Comparison of ENCODE assay signal across 13 cellular contexts in genomic region chr18:49944681-49945080, GRCh38.
DNase-seq lines count a peak whose midpoint lies in the region; FAIRE-seq and TF ChIP-seq lines count a peak whose summit lies in the region.
"Had no signal": no experiment of that assay in that cellular context is flagged by ENCODE, and none has a peak within 500 bp of the region (broad histone marks: within the 10 kb centered on the region; RNA-seq: fewer than 3 reads in every experiment).

No MANE protein-coding gene starts in this region.

- H4K5ac ChIP-seq in H1 (ENCODE audit: insufficient read length, low read depth, low read length): no peak overlapping the region

- DNase-seq in NCI-H748 (lab: John Stamatoyannopoulos, UW; ENCODE audit: unreplicated experiment) (peak; percentile 36), NCI-H748 treated with DMSO at 0.1 percent for 48 hours (lab: John Stamatoyannopoulos, UW) (no peak), LHCN-M2 (ENCODE audit: low read depth) (peak; percentile 4), H1 (ENCODE audit: low read depth in 1 of 2, low spot score in 2 of 2) (peak in 1 of 2 experiments; percentile 2), nephron progenitor cell (peak; percentile 54), colonic mucosa (no peak)
- no peak for DNase-seq in T-helper 2 cell treated with Interferon-gamma antibody and Interleukin-4, amounts not matched to agents 5 μg/mL and 100 μg/mL, for 36 hours (ENCODE audit: low spot score)
- no peak for DNase-seq in stimulated activated CD4-positive, alpha-beta T cell treated with anti-CD3 and anti-CD28 coated beads, Interleukin-12 subunit alpha, Interleukin-12 subunit beta, amount 100 ng/mL, for 4 hours
- DNase-seq: hippocampal formation, MV-4-11, T-helper 2 cell had no signal

- no peaks in the 10 kb centered on the region for H3K9me3 Mint-ChIP-seq in nephron progenitor cell
- no peaks in the 10 kb centered on the region for H3K9me3 Mint-ChIP-seq in T-helper 2 cell treated with Interferon-gamma antibody and Interleukin-4, amounts not matched to agents 5 μg/mL and 100 μg/mL, for 36 hours

- no peak overlapping the region for H3K4ac ChIP-seq in H1 (replicated peaks; ENCODE audit: insufficient read length, low read depth, low read length)

- peak overlapping the region; percentile 34 for H3K4me3 Mint-ChIP-seq in nephron progenitor cell
- H3K4me3 Mint-ChIP-seq in T-helper 2 cell treated with Interferon-gamma antibody and Interleukin-4, amounts not matched to agents 5 μg/mL and 100 μg/mL, for 36 hours: no peak overlapping the region
- H3K4me3 Mint-ChIP-seq: activated naive CD8-positive, alpha-beta T cell had no signal

- H2BK12ac ChIP-seq in H1 (ENCODE audit: low read depth, low read length): no peak overlapping the region

- no peak overlapping the region for H3K56ac ChIP-seq in H1 (replicated peaks; ENCODE audit: insufficient read length, low read depth, low read length)

- no peak overlapping the region for H2BK5ac ChIP-seq in H1 (ENCODE audit: low read depth, low read length)

- H3K18ac ChIP-seq in H1 (ENCODE audit: extremely low read depth, low read length): no peak overlapping the region

- H4K20me1 ChIP-seq in H1 (replicated peaks in 1 of 2; ENCODE audit: control insufficient read depth in 1 of 2, insufficient read depth in 2 of 2, low read length in 2 of 2): no peaks in the 10 kb centered on the region

- H3K4me1 Mint-ChIP-seq in nephron progenitor cell: peaks cover 23% of the 10 kb centered on the region
- peaks cover 4% of the 10 kb centered on the region for H3K4me1 Mint-ChIP-seq in T-helper 2 cell treated with Interferon-gamma antibody and Interleukin-4, amounts not matched to agents 5 μg/mL and 100 μg/mL, for 36 hours (ENCODE audit: low read depth)

- H3K36me3 ChIP-seq in H1 (ENCODE audit: control insufficient read depth in 2 of 4, insufficient read depth in 4 of 4, low read length in 3 of 4) (no peaks in the 10 kb centered on the region), colonic mucosa (no peaks in the 10 kb centered on the region)

- TF ChIP-seq EP300 in H1 (IDR thresholded peaks at IDR 0.05; ENCODE audit: borderline replicate concordance in 1 of 2, low read depth in 2 of 2, low read length in 2 of 2): no peak

- POLR2A ChIA-PET in H1 (lab: Charles Lee; ENCODE audit: partially characterized antibody): no interaction called here

- H2BK15ac ChIP-seq in H1 (ENCODE audit: low read length): no peak overlapping the region

- H3K27me3 Mint-ChIP-seq in nephron progenitor cell (ENCODE audit: low read depth, poor library complexity): no peaks in the 10 kb centered on the region
- H3K27me3 Mint-ChIP-seq in T-helper 2 cell treated with Interferon-gamma antibody and Interleukin-4, amounts not matched to agents 5 μg/mL and 100 μg/mL, for 36 hours (ENCODE audit: low read depth): peaks cover 10% of the 10 kb centered on the region
- H3K27me3 Mint-ChIP-seq: activated naive CD8-positive, alpha-beta T cell had no signal

- no peak overlapping the region for H2AFZ ChIP-seq in H1 (ENCODE audit: low read length)

- H3K14ac ChIP-seq in H1 (ENCODE audit: insufficient read length): no peak overlapping the region

- no peak overlapping the region for H4K8ac ChIP-seq in H1 (ENCODE audit: extremely low read depth, insufficient read depth, low read length)

- no peaks in the 10 kb centered on the region for H3K79me2 ChIP-seq in H1 (ENCODE audit: control insufficient read depth in 1 of 2, insufficient read depth in 2 of 2, low read length in 2 of 2)

- H3K4me3 ChIP-seq in H1 (ENCODE audit: extremely low read depth in 1 of 4, insufficient read depth in 2 of 4, low read depth in 3 of 4, low read length in 4 of 4): no peak overlapping the region
- no peak overlapping the region for H3K4me3 ChIP-seq in colonic mucosa

- no peak overlapping the region for H2AK5ac ChIP-seq in H1 (ENCODE audit: low read depth, low read length)

- no peak overlapping the region for H2BK20ac ChIP-seq in H1 (ENCODE audit: low read length)

- peak; percentile 51 to 67 for TF ChIP-seq RAD21 in H1 (IDR thresholded peaks at IDR 0.05 in 1 of 2, conservative IDR thresholded peaks at IDR 0.05 in 1 of 2; ENCODE audit: low read depth in 2 of 2, low read length in 2 of 2)

- WGBS in H1 (ENCODE audit: extremely low coverage in 1 of 2, insufficient coverage in 1 of 2, insufficient read length in 1 of 2, insufficient replicate concordance in 2 of 2, low coverage in 1 of 2, low lambda C conversion rate in 2 of 2, missing lambda C conversion rate in 1 of 2), 2 experiments: 81% methylated on average over 8 of the region's 8 CpGs; no CpG with 5 or more reads in 1 of the 2 experiments

- H3K27me3 ChIP-seq in H1 (replicated peaks in 1 of 4; ENCODE audit: control insufficient read depth in 3 of 4, extremely low read depth in 1 of 4, insufficient read depth in 3 of 4, low read length in 3 of 4): no peaks in the 10 kb centered on the region
- no peaks in the 10 kb centered on the region for H3K27me3 ChIP-seq in colonic mucosa

- CTCF ChIA-PET in H1 (lab: Charles Lee; ENCODE audit: partially characterized antibody): interaction anchor here (1.4 to 1.9 kb wide), 4 partner anchors 21 to 100 kb away, joined by 3 to 6 read pairs (median 4); no protein-coding TSS in a partner anchor

- H3K9me3 ChIP-seq in H1 (ENCODE audit: insufficient read depth in 2 of 2, low read depth in 1 of 2, low read length in 1 of 2) (no peaks in the 10 kb centered on the region), colonic mucosa (no peaks in the 10 kb centered on the region)

- H4K91ac ChIP-seq in H1 (replicated peaks; ENCODE audit: insufficient read length, low read length): no peak overlapping the region

- TF ChIP-seq CTCF in H1 (IDR thresholded peaks at IDR 0.05; ENCODE audit: control extremely low read depth in 1 of 3, insufficient read depth in 1 of 3, low read depth in 1 of 3, low read length in 3 of 3) (peak in 2 of 3 experiments; percentile 42 to 52; a peak in 2 of 4 replicates), nephron progenitor cell (IDR thresholded peaks at IDR 0.05) (no peak), colonic mucosa (IDR thresholded peaks at IDR 0.05) (no peak)

- H3K79me1 ChIP-seq in H1 (ENCODE audit: low read depth, low read length): no peaks in the 10 kb centered on the region

- H3K9ac ChIP-seq in H1 (replicated peaks in 1 of 4; ENCODE audit: extremely low read depth in 1 of 4, low read depth in 3 of 4, low read length in 3 of 4) (no peak overlapping the region), colonic mucosa (ENCODE audit: low read depth in 2 of 2, low read length in 2 of 2) (no peak overlapping the region)

- H3K36me3 Mint-ChIP-seq in nephron progenitor cell (ENCODE audit: low read depth): no peaks in the 10 kb centered on the region
- no peaks in the 10 kb centered on the region for H3K36me3 Mint-ChIP-seq in T-helper 2 cell treated with Interferon-gamma antibody and Interleukin-4, amounts not matched to agents 5 μg/mL and 100 μg/mL, for 36 hours (ENCODE audit: low read depth)
- H3K36me3 Mint-ChIP-seq: activated naive CD8-positive, alpha-beta T cell had no signal

- TF ChIP-seq POLR2A in H1 (IDR thresholded peaks at IDR 0.05; ENCODE audit: control extremely low read depth in 1 of 2, low read depth in 2 of 2, low read length in 2 of 2): no peak

- intact Hi-C loops in colonic mucosa (cut with DNase I): no loop called here

- H3K27ac Mint-ChIP-seq in nephron progenitor cell: peak overlapping the region; percentile 95
- H3K27ac Mint-ChIP-seq in T-helper 2 cell treated with Interferon-gamma antibody and Interleukin-4, amounts not matched to agents 5 μg/mL and 100 μg/mL, for 36 hours: no peak overlapping the region
- H3K27ac Mint-ChIP-seq: activated naive CD8-positive, alpha-beta T cell had no signal

- H3K23ac ChIP-seq in H1 (ENCODE audit: insufficient read length): no peak overlapping the region

- no peaks in the 10 kb centered on the region for H3K4me1 ChIP-seq in H1 (replicated peaks in 1 of 4; ENCODE audit: control insufficient read depth in 3 of 4, insufficient read depth in 4 of 4, low read length in 3 of 4)
- H3K4me1 ChIP-seq in colonic mucosa: no peaks in the 10 kb centered on the region

- no peak overlapping the region for H3K4me2 ChIP-seq in H1 (ENCODE audit: insufficient read depth in 1 of 2, low read depth in 2 of 2, low read length in 2 of 2)

- no peak for FAIRE-seq in H1 (lab: Jason Lieb, UNC)
- FAIRE-seq: A204.1 had no signal

- H3K27ac ChIP-seq in H1 (ENCODE audit: low read depth, low read length): no peak overlapping the region
- no peak overlapping the region for H3K27ac ChIP-seq in colonic mucosa

- H3K23me2 ChIP-seq in H1 (ENCODE audit: low read depth, low read length): no peaks in the 10 kb centered on the region

- H2BK120ac ChIP-seq in H1 (replicated peaks; ENCODE audit: low read depth, low read length): no peak overlapping the region

TF ChIP-seq in H1, 55 proteins besides CTCF, POLR2A, EP300 and RAD21 (continues in another document):
- TF ChIP-seq EGR1 (IDR thresholded peaks at IDR 0.05; ENCODE audit: borderline replicate concordance, low read depth, low read length): no peak
- TF ChIP-seq TAF7 (optimal IDR thresholded peaks at IDR 0.05; ENCODE audit: borderline replicate concordance, low read depth, low read length): no peak
- TF ChIP-seq CEBPB (IDR thresholded peaks at IDR 0.05; ENCODE audit: low read depth, low read length): no peak
- TF ChIP-seq RXRA (IDR thresholded peaks at IDR 0.05; ENCODE audit: insufficient read depth, low read depth, low read length): no peak
- no peak for TF ChIP-seq EZH2 (IDR thresholded peaks at IDR 0.05; ENCODE audit: low read depth, low read length, severe bottlenecking)
- TF ChIP-seq PHF8 (conservative IDR thresholded peaks at IDR 0.05; ENCODE audit: low read depth, low read length): no peak
- no peak for TF ChIP-seq TEAD4 (IDR thresholded peaks at IDR 0.05; ENCODE audit: low read depth, low read length)
- TF ChIP-seq SAP30 (IDR thresholded peaks at IDR 0.05; ENCODE audit: insufficient read depth, insufficient replicate concordance, low read length): no peak
- no peak for TF ChIP-seq JUND (IDR thresholded peaks at IDR 0.05; ENCODE audit: low read length)
- TF ChIP-seq TCF12 (IDR thresholded peaks at IDR 0.05; ENCODE audit: low read depth, low read length): no peak
- TF ChIP-seq KDM4A (IDR thresholded peaks at IDR 0.05; ENCODE audit: low read depth, low read length, severe bottlenecking): no peak
- TF ChIP-seq CBX5 (IDR thresholded peaks at IDR 0.05; ENCODE audit: low read depth, low read length): no peak
- no peak for TF ChIP-seq ZNF274 (IDR thresholded peaks at IDR 0.05; ENCODE audit: borderline replicate concordance, extremely low read depth, low read length)
- TF ChIP-seq NRF1 (IDR thresholded peaks at IDR 0.05; ENCODE audit: low read depth, low read length): no peak
- no peak for TF ChIP-seq CTBP2 (IDR thresholded peaks at IDR 0.05; ENCODE audit: borderline replicate concordance, insufficient read depth, insufficient read length, low read length)
- TF ChIP-seq RFX5 (IDR thresholded peaks at IDR 0.05; ENCODE audit: borderline replicate concordance, low read depth, low read length): no peak
- TF ChIP-seq GTF2F1 (IDR thresholded peaks at IDR 0.05; ENCODE audit: borderline replicate concordance, low read depth, low read length): no peak
- no peak for TF ChIP-seq KDM1A (IDR thresholded peaks at IDR 0.05; ENCODE audit: borderline replicate concordance, low read length)

Comparison
In these comparisons a context has a peak if more than half of its experiments do, and no peak if none do; other contexts are left out.
1. DNase-seq: peak in NCI-H748 (single experiment), LHCN-M2 (single experiment) and nephron progenitor cell (single experiment); none in NCI-H748 treated with DMSO at 0.1 percent for 48 hours (single experiment), T-helper 2 cell treated with Interferon-gamma antibody and Interleukin-4, amounts not matched to agents 5 μg/mL and 100 μg/mL, for 36 hours (single experiment), colonic mucosa (single experiment) and stimulated activated CD4-positive, alpha-beta T cell treated with anti-CD3 and anti-CD28 coated beads, Interleukin-12 subunit alpha, Interleukin-12 subunit beta, amount 100 ng/mL, for 4 hours (single experiment).
2. CTCF ChIP-seq: peak in H1 (2 of 3); none in nephron progenitor cell (single experiment) and colonic mucosa (single experiment).